In the genomic region with DNA sequence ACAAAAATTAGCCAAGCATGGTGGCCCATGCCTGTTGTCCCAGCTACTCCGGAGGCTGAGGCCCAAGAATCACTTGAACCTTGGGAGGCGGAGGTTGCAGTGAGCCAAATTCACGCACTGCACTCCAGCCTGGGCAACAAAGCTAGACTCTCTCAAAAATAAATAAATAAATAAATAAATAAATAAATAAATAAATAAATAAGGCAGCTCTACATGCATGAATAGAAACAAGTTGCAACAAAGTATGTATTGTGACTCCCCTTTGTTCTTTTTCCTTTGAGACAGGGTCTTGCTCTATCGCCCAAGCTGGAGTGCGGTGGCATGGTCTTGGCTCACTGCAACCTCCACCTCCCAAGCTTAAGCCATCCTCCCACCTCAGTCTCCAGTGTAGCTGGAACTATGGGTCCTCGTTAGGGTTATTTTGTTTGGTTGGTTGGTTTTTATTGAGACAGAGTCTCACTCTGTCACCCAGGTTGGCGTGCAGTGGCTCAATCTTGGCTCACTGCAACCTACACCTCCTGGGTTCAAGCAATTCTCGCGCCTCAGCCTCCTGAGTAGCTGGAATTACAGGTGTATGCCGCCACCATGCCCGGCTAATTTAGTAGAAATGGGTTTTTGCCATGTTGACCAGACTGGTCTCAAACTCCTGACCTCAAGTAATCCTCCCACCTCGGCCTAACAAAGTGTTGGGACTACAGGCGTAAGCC, we compare ENCODE assay signal across 26 cellular contexts. TPM values are rescaled to one million over a fixed set of nuclear protein-coding genes. Genes with fewer than 3 reads are reported as not detected.
DNase-seq lines count a peak whose midpoint lies in the region; ATAC-seq and TF ChIP-seq lines count a peak whose summit lies in the region.
"Had no signal": no experiment of that assay in that cellular context is flagged by ENCODE, and none has a peak within 500 bp of the region (broad histone marks: within the 10 kb centered on the region; RNA-seq: fewer than 3 reads in every experiment).

No MANE protein-coding gene starts in this region.

- no peaks in the 10 kb centered on the region for H3K9me3 ChIP-seq in T-helper 17 cell (ENCODE audit: control insufficient read depth, low read length, poor library complexity, severe bottlenecking)
- no peaks in the 10 kb centered on the region for H3K9me3 ChIP-seq in esophagus squamous epithelium
- H3K9me3 ChIP-seq in spleen: no peaks in the 10 kb centered on the region
- H3K9me3 ChIP-seq: right atrium auricular region, SK-N-SH, vagina had no signal

- peaks cover 0 to 30% (median 9%) of the 10 kb centered on the region in 3 donors for H3K4me1 ChIP-seq in esophagus squamous epithelium
- peaks cover 28 to 98% (median 74%) of the 10 kb centered on the region in 6 donors for H3K4me1 ChIP-seq in spleen

- H3K27ac Mint-ChIP-seq in CD14-positive monocyte (peak overlapping the region in 5 of 7 donors; percentile 24 to 83 (median 63)), T-helper 17 cell (peak overlapping the region; percentile 54), immature natural killer cell (peak overlapping the region in 3 of 6 donors; percentile 34 to 77 (median 65))

- H3K4me3 Mint-ChIP-seq in CD14-positive monocyte (no peak overlapping the region), T-helper 17 cell (no peak overlapping the region), immature natural killer cell (no peak overlapping the region)
- H3K4me3 Mint-ChIP-seq: activated CD4-positive, alpha-beta memory T cell treated with anti-CD3 and anti-CD28 coated beads, Interleukin-2, amount 10 ng/mL, durations not matched to agents 7 days and 5 days; activated naive CD8-positive, alpha-beta T cell treated with anti-CD3 and anti-CD28 coated beads for 36 hours had no signal

- no peak for ATAC-seq in T-helper 17 cell

- H3K36me3 Mint-ChIP-seq in CD14-positive monocyte: peaks cover 3 to 10% of the 10 kb centered on the region in 2 donors
- no peaks in the 10 kb centered on the region for H3K36me3 Mint-ChIP-seq in T-helper 17 cell (ENCODE audit: low read depth)
- no peaks in the 10 kb centered on the region for H3K36me3 Mint-ChIP-seq in immature natural killer cell

- H3K27ac ChIP-seq in esophagus squamous epithelium (peak overlapping the region in 3 of 4 donors; percentile 15 to 62 (median 61)), spleen (peak overlapping the region in 5 of 8 donors; percentile 2 to 67 (median 38))
- H3K27ac ChIP-seq: right atrium auricular region, vagina had no signal

- TF ChIP-seq POLR2A in esophagus squamous epithelium (IDR thresholded peaks at IDR 0.05) (no peak), spleen (IDR thresholded peaks at IDR 0.05) (no peak)

- WGBS in esophagus squamous epithelium, 2 donors: 85 to 92% methylated on average over 8 to 13 of the region's 13 CpGs
- 89 to 92% (median 89%) methylated on average over 13 of the region's 13 CpGs for WGBS in spleen, 5 donors

- TF ChIP-seq CTCF in CD14-positive monocyte (IDR thresholded peaks at IDR 0.05): no peak
- TF ChIP-seq CTCF in esophagus squamous epithelium (IDR thresholded peaks at IDR 0.05): no peak
- TF ChIP-seq CTCF in spleen (IDR thresholded peaks at IDR 0.05 in 8 of 11, conservative IDR thresholded peaks at IDR 0.05 in 3 of 11): no peak

- no peak for DNase-seq in CD14-positive monocyte (ENCODE audit: low spot score)
- DNase-seq in T-helper 17 cell: no peak
- DNase-seq in esophagus squamous epithelium (lab: John Stamatoyannopoulos, UW): no peak
- no peak for DNase-seq in spleen
- DNase-seq in activated CD4-positive, alpha-beta T cell treated with anti-CD3 and anti-CD28 coated beads, Interleukin-2, amount 50 U/mL, for 4 hours: no peak
- no peak for DNase-seq in anterior cingulate cortex (lab: John Stamatoyannopoulos, UW)
- no peak for DNase-seq in immature natural killer cell
- DNase-seq: activated CD4-positive, alpha-beta memory T cell treated with anti-CD3 and anti-CD28 coated beads, Interleukin-2, amount 10 ng/mL, durations not matched to agents 7 days and 5 days; activated CD4-positive, CD25-positive, alpha-beta regulatory T cell; activated naive CD8-positive, alpha-beta T cell treated with anti-CD3 and anti-CD28 coated beads for 36 hours; DMS79; H7; KBM-7; kidney glomerular epithelial cell; mesenchymal stem cell; NCI-H146; NCI-H510A treated with DMSO at 0.1 percent for 48 hours; RPMI8226; SK-N-SH; stimulated activated CD4-positive, alpha-beta T cell treated with anti-CD3 and anti-CD28 coated beads, Interleukin-12 subunit alpha, Interleukin-12 subunit beta, amount 100 ng/mL, for 4 hours; T1000 had no signal

- H3K36me3 ChIP-seq in esophagus squamous epithelium (no peaks in the 10 kb centered on the region), spleen (no peaks in the 10 kb centered on the region)
- H3K36me3 ChIP-seq: right atrium auricular region, vagina had no signal

- H3K27me3 Mint-ChIP-seq in CD14-positive monocyte (ENCODE audit: low read depth in 3 of 3): no peaks in the 10 kb centered on the region
- no peaks in the 10 kb centered on the region for H3K27me3 Mint-ChIP-seq in T-helper 17 cell
- peaks cover 0 to 2% (median 0%) of the 10 kb centered on the region in 3 donors for H3K27me3 Mint-ChIP-seq in immature natural killer cell (ENCODE audit: low read depth in 3 of 3)
- H3K27me3 Mint-ChIP-seq: activated CD4-positive, alpha-beta memory T cell treated with anti-CD3 and anti-CD28 coated beads, Interleukin-2, amount 10 ng/mL, durations not matched to agents 7 days and 5 days; activated naive CD8-positive, alpha-beta T cell treated with anti-CD3 and anti-CD28 coated beads for 36 hours had no signal

- H3K27me3 ChIP-seq in esophagus squamous epithelium (no peaks in the 10 kb centered on the region), spleen (replicated peaks in 1 of 7) (no peaks in the 10 kb centered on the region)
- H3K27me3 ChIP-seq: right atrium auricular region, vagina had no signal

- H3K9me3 Mint-ChIP-seq in CD14-positive monocyte: peaks cover 0 to 2% (median 0%) of the 10 kb centered on the region in 7 donors
- H3K9me3 Mint-ChIP-seq in immature natural killer cell: no peaks in the 10 kb centered on the region
- H3K9me3 Mint-ChIP-seq: activated CD4-positive, alpha-beta memory T cell treated with anti-CD3 and anti-CD28 coated beads, Interleukin-2, amount 10 ng/mL, durations not matched to agents 7 days and 5 days had no signal

- peaks cover 77% of the 10 kb centered on the region for H3K4me1 Mint-ChIP-seq in CD14-positive monocyte
- H3K4me1 Mint-ChIP-seq in T-helper 17 cell: peaks cover 32% of the 10 kb centered on the region
- H3K4me1 Mint-ChIP-seq in immature natural killer cell: peaks cover 46 to 67% of the 10 kb centered on the region in 2 donors

- intact Hi-C loops in CD14-positive monocyte (cut with micrococcal nuclease): no loop called here
- intact Hi-C loops in esophagus squamous epithelium (cut with DNase I): no loop called here
- intact Hi-C loops in spleen (cut with DNase I; ENCODE audit: low total_unique reads): no loop called here

- H3K4me3 ChIP-seq in esophagus squamous epithelium (no peak overlapping the region), spleen (no peak overlapping the region)
- H3K4me3 ChIP-seq: right atrium auricular region, vagina had no signal

RNA-seq across cellular contexts. Expression of gene USP48, which starts 8.0 kb away (rescaled TPM):
- 10 to 100 TPM; 26.5 to 40.2 TPM for polyA plus RNA-seq in CD14-positive monocyte
- total RNA-seq in T-helper 17 cell: 10 to 100 TPM; 84.3 to 93.3 TPM
- total RNA-seq in esophagus squamous epithelium: 10 to 100 TPM; 23.5 to 51.9 (median 39.7) TPM
- total RNA-seq in spleen: 100 to 1,000 TPM in 1 of 7 donors, 10 to 100 TPM in 6; 78.5 to 105 (median 98.0) TPM
- polyA plus RNA-seq in spleen: 10 to 100 TPM; 17.5 to 28.0 (median 25.7) TPM
- polyA plus RNA-seq in immature natural killer cell: 10 to 100 TPM; 24.9 to 31.8 (median 26.3) TPM

RNA-seq across cellular contexts. Expression of gene LDLRAD2, which starts 37.1 kb away (rescaled TPM):
- polyA plus RNA-seq in CD14-positive monocyte (not detected), spleen (1 to 10 TPM; 1.3 to 4.3 (median 1.4) TPM), immature natural killer cell (under 1 TPM in 2 of 3 donors, not detected in 1; 0.12 to 0.29 TPM)
- total RNA-seq in T-helper 17 cell (not detected), esophagus squamous epithelium (not detected), spleen (1 to 10 TPM in 6 of 7 donors, under 1 TPM in 1; 0.94 to 1.9 (median 1.4) TPM)
- total RNA-seq: activated CD4-positive, alpha-beta memory T cell treated with anti-CD3 and anti-CD28 coated beads, Interleukin-2, amount 10 ng/mL, durations not matched to agents 7 days and 5 days; glomerular endothelial cell; osteocyte; right atrium auricular region; subcutaneous adipose tissue; vagina had no signal
